ENCODE assay signal across 8 cellular contexts in the genomic region with DNA sequence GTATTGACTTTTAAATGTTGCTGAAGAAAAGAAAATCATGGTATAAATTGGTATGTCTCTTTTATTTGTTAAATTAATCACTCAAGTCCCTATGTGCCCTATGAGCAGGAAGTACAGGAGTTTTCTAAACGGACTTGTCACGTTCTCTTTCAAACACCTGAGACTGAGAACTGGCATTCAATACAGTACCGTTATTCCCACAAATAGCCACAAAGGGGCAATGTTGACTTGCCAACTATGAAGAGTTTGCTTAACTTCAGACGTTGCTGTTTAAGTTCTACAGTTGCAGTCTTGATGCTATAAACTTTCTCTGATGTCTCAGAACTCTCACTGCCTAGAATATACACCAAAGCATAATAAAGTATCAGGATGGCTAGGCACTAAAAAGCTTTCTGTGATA. TPM values are rescaled to one million over a fixed set of nuclear protein-coding genes. Genes with fewer than 3 reads are reported as not detected.
A peak's percentile ranks its signal among the peaks of the same experiment; 100 is the strongest.
DNase-seq lines count a peak whose midpoint lies in the region; ATAC-seq and TF ChIP-seq lines count a peak whose summit lies in the region.

No MANE protein-coding gene starts in this region.

- TF ChIP-seq POLR2A in heart left ventricle (IDR thresholded peaks at IDR 0.05), result no peak

- H3K27me3 ChIP-seq in Loucy (ENCODE audit: insufficient read depth, low read length, poor library complexity, severe bottlenecking), result no peaks in the 10 kb centered on the region
- H3K27me3 ChIP-seq in heart left ventricle, result no peaks in the 10 kb centered on the region

- peak; percentile 41; the same call in 1 of the 2 replicates for TF ChIP-seq CTCF in GM12875 (IDR thresholded peaks at IDR 0.05; ENCODE audit: borderline replicate concordance, insufficient read depth, low read depth, low read length)
- TF ChIP-seq CTCF in Loucy (conservative IDR thresholded peaks at IDR 0.05; ENCODE audit: low read length), result peak; percentile 75
- TF ChIP-seq CTCF in VCaP (conservative IDR thresholded peaks at IDR 0.05), result peak; percentile 77
- TF ChIP-seq CTCF in heart left ventricle (IDR thresholded peaks at IDR 0.05), result peak; percentile 40 to 77 (median 64)

- no peaks in the 10 kb centered on the region for H3K9me2 ChIP-seq in Loucy (replicated peaks; ENCODE audit: low read depth, low read length)

- DNase-seq in AG08396 (ENCODE audit: low spot score), result peak; percentile 14
- DNase-seq in heart left ventricle, result peak in 1 of 5 donors; percentile 20
- DNase-seq in putamen (ENCODE audit: low spot score), result peak; percentile 9
- DNase-seq in stimulated activated CD4-positive, alpha-beta T cell treated with anti-CD3 and anti-CD28 coated beads, Interleukin-4, amount 100 ng/mL, for 1 hour, result no peak

- H2AFZ ChIP-seq in Loucy (ENCODE audit: low read length), result no peak overlapping the region

- ATAC-seq in heart left ventricle (peak in 3 of 4 donors; percentile 62 to 82 (median 81)), HG02588 (IDR thresholded peaks at IDR 0.05; ENCODE audit: unreplicated experiment) (no peak)

- no peaks in the 10 kb centered on the region for H3K36me3 ChIP-seq in Loucy (ENCODE audit: insufficient read depth, low read length)
- H3K36me3 ChIP-seq in heart left ventricle, result no peaks in the 10 kb centered on the region

- H3K4me3 ChIP-seq in GM12875 (ENCODE audit: low read depth, low read length) (no peak overlapping the region), Loucy (ENCODE audit: low read length, poor library complexity, severe bottlenecking) (no peak overlapping the region), heart left ventricle (no peak overlapping the region)

- H3K9ac ChIP-seq in Loucy (ENCODE audit: low read depth, low read length, poor library complexity, severe bottlenecking), result no peak overlapping the region

- H3K79me2 ChIP-seq in Loucy (ENCODE audit: insufficient read depth, low read length), result no peaks in the 10 kb centered on the region

- no peak overlapping the region for H3K4me2 ChIP-seq in Loucy (ENCODE audit: low read depth, low read length, poor library complexity, severe bottlenecking)

- H4K20me1 ChIP-seq in Loucy (ENCODE audit: insufficient read depth, low read length, poor library complexity, severe bottlenecking), result no peaks in the 10 kb centered on the region

- intact Hi-C loops in heart left ventricle (cut with DNase I), result loop anchor here (2.0 to 10.0 kb wide), 13 partner anchors 132 to 482 kb away; partner anchors contain the start of gene CCKBR (in 1 of the 10)

- H3K9me3 ChIP-seq in Loucy (ENCODE audit: insufficient read depth, low read depth, low read length) (no peaks in the 10 kb centered on the region), heart left ventricle (no peaks in the 10 kb centered on the region)

- WGBS in heart left ventricle, 4 donors, result 1 to 4% (median 2%) methylated on average over 4 of the region's 4 CpGs

- no peak overlapping the region for H3K27ac ChIP-seq in VCaP
- no peak overlapping the region for H3K27ac ChIP-seq in heart left ventricle

- H3F3A ChIP-seq in Loucy (ENCODE audit: low read depth), result no peaks in the 10 kb centered on the region

- no peaks in the 10 kb centered on the region for H3K4me1 ChIP-seq in Loucy (ENCODE audit: insufficient read depth, low read length, poor library complexity, severe bottlenecking)
- H3K4me1 ChIP-seq in heart left ventricle, result no peaks in the 10 kb centered on the region

RNA-seq across cellular contexts. Expression of gene OR56A1, which starts 7.6 kb away (rescaled TPM):
- total RNA-seq in heart left ventricle, result under 1 TPM in 2 of 9 donors, not detected in 7; 0.03 to 0.06 TPM
- not detected for polyA plus RNA-seq in heart left ventricle

RNA-seq across cellular contexts. Expression of gene OR56A4, which starts 16.2 kb away (rescaled TPM):
- under 1 TPM in 1 of 9 donors, not detected in 8; 0.40 TPM for total RNA-seq in heart left ventricle
- not detected for polyA plus RNA-seq in heart left ventricle

RNA-seq across cellular contexts. Expression of gene OR52L1, which starts 36.2 kb away (rescaled TPM):
- not detected for total RNA-seq in heart left ventricle
- polyA plus RNA-seq in heart left ventricle, result not detected

RNA-seq across cellular contexts. Expression of gene OR56A5, which starts 54.7 kb away (rescaled TPM):
- total RNA-seq in heart left ventricle, result not detected
- not detected for polyA plus RNA-seq in heart left ventricle
